Comparison of ENCODE assay signal across 1 cellular context in genomic region chr2:157246212-157247067, GRCh38.
TF ChIP-seq lines count a peak whose summit lies in the region.

No MANE protein-coding gene starts in this region.

TF ChIP-seq in GM12878, 131 proteins besides CTCF, POLR2A, EP300 and RAD21 (continued from another document and continues in another):
- TF ChIP-seq, protein P1, sequence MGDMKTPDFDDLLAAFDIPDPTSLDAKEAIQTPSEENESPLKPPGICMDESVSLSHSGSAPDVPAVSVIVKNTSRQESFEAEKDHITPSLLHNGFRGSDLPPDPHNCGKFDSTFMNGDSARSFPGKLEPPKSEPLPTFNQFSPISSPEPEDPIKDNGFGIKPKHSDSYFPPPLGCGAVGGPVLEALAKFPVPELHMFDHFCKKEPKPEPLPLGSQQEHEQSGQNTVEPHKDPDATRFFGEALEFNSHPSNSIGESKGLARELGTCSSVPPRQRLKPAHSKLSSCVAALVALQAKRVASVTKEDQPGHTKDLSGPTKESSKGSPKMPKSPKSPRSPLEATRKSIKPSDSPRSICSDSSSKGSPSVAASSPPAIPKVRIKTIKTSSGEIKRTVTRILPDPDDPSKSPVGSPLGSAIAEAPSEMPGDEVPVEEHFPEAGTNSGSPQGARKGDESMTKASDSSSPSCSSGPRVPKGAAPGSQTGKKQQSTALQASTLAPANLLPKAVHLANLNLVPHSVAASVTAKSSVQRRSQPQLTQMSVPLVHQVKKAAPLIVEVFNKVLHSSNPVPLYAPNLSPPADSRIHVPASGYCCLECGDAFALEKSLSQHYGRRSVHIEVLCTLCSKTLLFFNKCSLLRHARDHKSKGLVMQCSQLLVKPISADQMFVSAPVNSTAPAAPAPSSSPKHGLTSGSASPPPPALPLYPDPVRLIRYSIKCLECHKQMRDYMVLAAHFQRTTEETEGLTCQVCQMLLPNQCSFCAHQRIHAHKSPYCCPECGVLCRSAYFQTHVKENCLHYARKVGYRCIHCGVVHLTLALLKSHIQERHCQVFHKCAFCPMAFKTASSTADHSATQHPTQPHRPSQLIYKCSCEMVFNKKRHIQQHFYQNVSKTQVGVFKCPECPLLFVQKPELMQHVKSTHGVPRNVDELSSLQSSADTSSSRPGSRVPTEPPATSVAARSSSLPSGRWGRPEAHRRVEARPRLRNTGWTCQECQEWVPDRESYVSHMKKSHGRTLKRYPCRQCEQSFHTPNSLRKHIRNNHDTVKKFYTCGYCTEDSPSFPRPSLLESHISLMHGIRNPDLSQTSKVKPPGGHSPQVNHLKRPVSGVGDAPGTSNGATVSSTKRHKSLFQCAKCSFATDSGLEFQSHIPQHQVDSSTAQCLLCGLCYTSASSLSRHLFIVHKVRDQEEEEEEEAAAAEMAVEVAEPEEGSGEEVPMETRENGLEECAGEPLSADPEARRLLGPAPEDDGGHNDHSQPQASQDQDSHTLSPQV (IDR thresholded peaks at IDR 0.05) = no peak
- TF ChIP-seq TCF7 (IDR thresholded peaks at IDR 0.05; ENCODE audit: borderline replicate concordance) = peak; percentile 95
- TF ChIP-seq CBX5 (IDR thresholded peaks at IDR 0.05; ENCODE audit: low read depth) = no peak
- no peak for TF ChIP-seq POLR2AphosphoS2 (IDR thresholded peaks at IDR 0.05; ENCODE audit: low read depth, low read length)
- no peak for TF ChIP-seq MLLT1 (IDR thresholded peaks at IDR 0.05)
- TF ChIP-seq E2F8 (IDR thresholded peaks at IDR 0.05; ENCODE audit: low read depth, partially characterized antibody) = no peak
- TF ChIP-seq KAT2A (conservative IDR thresholded peaks at IDR 0.05; ENCODE audit: control insufficient read depth, low read depth, low read length) = no peak
- peak; percentile 83 for TF ChIP-seq CREM (IDR thresholded peaks at IDR 0.05; ENCODE audit: low read depth)
- peak; percentile 78 for TF ChIP-seq ATF2 (IDR thresholded peaks at IDR 0.05; ENCODE audit: low read length)
- no peak for TF ChIP-seq STAT3 (IDR thresholded peaks at IDR 0.05; ENCODE audit: low read depth, low read length)
- TF ChIP-seq CBFB (IDR thresholded peaks at IDR 0.05; ENCODE audit: low read depth) = no peak
- TF ChIP-seq ZZZ3 (IDR thresholded peaks at IDR 0.05; ENCODE audit: control insufficient read depth, insufficient read length, low read depth) = no peak
- TF ChIP-seq NR2C1 (IDR thresholded peaks at IDR 0.05) = no peak
- no peak for TF ChIP-seq NBN (IDR thresholded peaks at IDR 0.05)
- TF ChIP-seq POU2F2 (IDR thresholded peaks at IDR 0.05; ENCODE audit: borderline replicate concordance, low read depth, low read length) = peak; percentile 70; the same call in 2 of the 3 replicates
- TF ChIP-seq RUNX3 (IDR thresholded peaks at IDR 0.05; ENCODE audit: low read length) = peak; percentile 72
- TF ChIP-seq, protein P2, sequence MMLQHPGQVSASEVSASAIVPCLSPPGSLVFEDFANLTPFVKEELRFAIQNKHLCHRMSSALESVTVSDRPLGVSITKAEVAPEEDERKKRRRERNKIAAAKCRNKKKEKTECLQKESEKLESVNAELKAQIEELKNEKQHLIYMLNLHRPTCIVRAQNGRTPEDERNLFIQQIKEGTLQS (IDR thresholded peaks at IDR 0.05; ENCODE audit: borderline replicate concordance, extremely low read depth, low read depth, low read length) = no peak
- TF ChIP-seq MXI1 (IDR thresholded peaks at IDR 0.05; ENCODE audit: low read depth, low read length) = no peak
- TF ChIP-seq, protein P3, sequence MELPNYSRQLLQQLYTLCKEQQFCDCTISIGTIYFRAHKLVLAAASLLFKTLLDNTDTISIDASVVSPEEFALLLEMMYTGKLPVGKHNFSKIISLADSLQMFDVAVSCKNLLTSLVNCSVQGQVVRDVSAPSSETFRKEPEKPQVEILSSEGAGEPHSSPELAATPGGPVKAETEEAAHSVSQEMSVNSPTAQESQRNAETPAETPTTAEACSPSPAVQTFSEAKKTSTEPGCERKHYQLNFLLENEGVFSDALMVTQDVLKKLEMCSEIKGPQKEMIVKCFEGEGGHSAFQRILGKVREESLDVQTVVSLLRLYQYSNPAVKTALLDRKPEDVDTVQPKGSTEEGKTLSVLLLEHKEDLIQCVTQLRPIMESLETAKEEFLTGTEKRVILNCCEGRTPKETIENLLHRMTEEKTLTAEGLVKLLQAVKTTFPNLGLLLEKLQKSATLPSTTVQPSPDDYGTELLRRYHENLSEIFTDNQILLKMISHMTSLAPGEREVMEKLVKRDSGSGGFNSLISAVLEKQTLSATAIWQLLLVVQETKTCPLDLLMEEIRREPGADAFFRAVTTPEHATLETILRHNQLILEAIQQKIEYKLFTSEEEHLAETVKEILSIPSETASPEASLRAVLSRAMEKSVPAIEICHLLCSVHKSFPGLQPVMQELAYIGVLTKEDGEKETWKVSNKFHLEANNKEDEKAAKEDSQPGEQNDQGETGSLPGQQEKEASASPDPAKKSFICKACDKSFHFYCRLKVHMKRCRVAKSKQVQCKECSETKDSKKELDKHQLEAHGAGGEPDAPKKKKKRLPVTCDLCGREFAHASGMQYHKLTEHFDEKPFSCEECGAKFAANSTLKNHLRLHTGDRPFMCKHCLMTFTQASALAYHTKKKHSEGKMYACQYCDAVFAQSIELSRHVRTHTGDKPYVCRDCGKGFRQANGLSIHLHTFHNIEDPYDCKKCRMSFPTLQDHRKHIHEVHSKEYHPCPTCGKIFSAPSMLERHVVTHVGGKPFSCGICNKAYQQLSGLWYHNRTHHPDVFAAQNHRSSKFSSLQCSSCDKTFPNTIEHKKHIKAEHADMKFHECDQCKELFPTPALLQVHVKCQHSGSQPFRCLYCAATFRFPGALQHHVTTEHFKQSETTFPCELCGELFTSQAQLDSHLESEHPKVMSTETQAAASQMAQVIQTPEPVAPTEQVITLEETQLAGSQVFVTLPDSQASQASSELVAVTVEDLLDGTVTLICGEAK (IDR thresholded peaks at IDR 0.05; ENCODE audit: borderline replicate concordance) = no peak
- no peak for TF ChIP-seq NR2C2 (IDR thresholded peaks at IDR 0.05; ENCODE audit: borderline replicate concordance, control insufficient read depth, insufficient read length, low read depth)
- peak; percentile 94 for TF ChIP-seq FOXM1 (IDR thresholded peaks at IDR 0.05; ENCODE audit: low read depth, low read length)
- TF ChIP-seq ZSCAN29 (IDR thresholded peaks at IDR 0.05) = no peak
- no peak for TF ChIP-seq NRF1 (conservative IDR thresholded peaks at IDR 0.05; ENCODE audit: low read depth, low read length)
- TF ChIP-seq SMAD5 (IDR thresholded peaks at IDR 0.05; ENCODE audit: low read depth) = no peak
- no peak for TF ChIP-seq NFYA (IDR thresholded peaks at IDR 0.05; ENCODE audit: borderline replicate concordance, low read depth, low read length)
- TF ChIP-seq RB1 (IDR thresholded peaks at IDR 0.05; ENCODE audit: borderline replicate concordance) = no peak
- TF ChIP-seq TCF12 (IDR thresholded peaks at IDR 0.05; ENCODE audit: low read depth, low read length) = peak; percentile 27; the same call in 1 of the 2 replicates
- TF ChIP-seq LARP7 (IDR thresholded peaks at IDR 0.05) = no peak
- no peak for TF ChIP-seq SIX5 (IDR thresholded peaks at IDR 0.05; ENCODE audit: low read depth, low read length, severe bottlenecking)
- TF ChIP-seq, protein P4, sequence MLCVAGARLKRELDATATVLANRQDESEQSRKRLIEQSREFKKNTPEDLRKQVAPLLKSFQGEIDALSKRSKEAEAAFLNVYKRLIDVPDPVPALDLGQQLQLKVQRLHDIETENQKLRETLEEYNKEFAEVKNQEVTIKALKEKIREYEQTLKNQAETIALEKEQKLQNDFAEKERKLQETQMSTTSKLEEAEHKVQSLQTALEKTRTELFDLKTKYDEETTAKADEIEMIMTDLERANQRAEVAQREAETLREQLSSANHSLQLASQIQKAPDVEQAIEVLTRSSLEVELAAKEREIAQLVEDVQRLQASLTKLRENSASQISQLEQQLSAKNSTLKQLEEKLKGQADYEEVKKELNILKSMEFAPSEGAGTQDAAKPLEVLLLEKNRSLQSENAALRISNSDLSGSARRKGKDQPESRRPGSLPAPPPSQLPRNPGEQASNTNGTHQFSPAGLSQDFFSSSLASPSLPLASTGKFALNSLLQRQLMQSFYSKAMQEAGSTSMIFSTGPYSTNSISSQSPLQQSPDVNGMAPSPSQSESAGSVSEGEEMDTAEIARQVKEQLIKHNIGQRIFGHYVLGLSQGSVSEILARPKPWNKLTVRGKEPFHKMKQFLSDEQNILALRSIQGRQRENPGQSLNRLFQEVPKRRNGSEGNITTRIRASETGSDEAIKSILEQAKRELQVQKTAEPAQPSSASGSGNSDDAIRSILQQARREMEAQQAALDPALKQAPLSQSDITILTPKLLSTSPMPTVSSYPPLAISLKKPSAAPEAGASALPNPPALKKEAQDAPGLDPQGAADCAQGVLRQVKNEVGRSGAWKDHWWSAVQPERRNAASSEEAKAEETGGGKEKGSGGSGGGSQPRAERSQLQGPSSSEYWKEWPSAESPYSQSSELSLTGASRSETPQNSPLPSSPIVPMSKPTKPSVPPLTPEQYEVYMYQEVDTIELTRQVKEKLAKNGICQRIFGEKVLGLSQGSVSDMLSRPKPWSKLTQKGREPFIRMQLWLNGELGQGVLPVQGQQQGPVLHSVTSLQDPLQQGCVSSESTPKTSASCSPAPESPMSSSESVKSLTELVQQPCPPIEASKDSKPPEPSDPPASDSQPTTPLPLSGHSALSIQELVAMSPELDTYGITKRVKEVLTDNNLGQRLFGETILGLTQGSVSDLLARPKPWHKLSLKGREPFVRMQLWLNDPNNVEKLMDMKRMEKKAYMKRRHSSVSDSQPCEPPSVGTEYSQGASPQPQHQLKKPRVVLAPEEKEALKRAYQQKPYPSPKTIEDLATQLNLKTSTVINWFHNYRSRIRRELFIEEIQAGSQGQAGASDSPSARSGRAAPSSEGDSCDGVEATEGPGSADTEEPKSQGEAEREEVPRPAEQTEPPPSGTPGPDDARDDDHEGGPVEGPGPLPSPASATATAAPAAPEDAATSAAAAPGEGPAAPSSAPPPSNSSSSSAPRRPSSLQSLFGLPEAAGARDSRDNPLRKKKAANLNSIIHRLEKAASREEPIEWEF (IDR thresholded peaks at IDR 0.05; ENCODE audit: insufficient replicate concordance, low read depth, low read length) = no peak
- peak; percentile 81 for TF ChIP-seq ZNF24 (IDR thresholded peaks at IDR 0.05)
- no peak for TF ChIP-seq SIN3A (IDR thresholded peaks at IDR 0.05; ENCODE audit: low read depth, low read length)
- peak; percentile 83 for TF ChIP-seq IRF4 (IDR thresholded peaks at IDR 0.05; ENCODE audit: low read depth, low read length)
- TF ChIP-seq ZNF217 (IDR thresholded peaks at IDR 0.05) = peak; percentile 34; the same call in 1 of the 2 replicates
- TF ChIP-seq SREBF2 (IDR thresholded peaks at IDR 0.05; ENCODE audit: low read length) = no peak
- no peak for TF ChIP-seq SMARCA5 (IDR thresholded peaks at IDR 0.05)
- 0 out of 2 replicates have a peak, but pooled peaks have one; percentile 74 for TF ChIP-seq TCF3 (IDR thresholded peaks at IDR 0.05; ENCODE audit: borderline replicate concordance, insufficient read depth, low read depth, low read length)
- TF ChIP-seq, protein P5, sequence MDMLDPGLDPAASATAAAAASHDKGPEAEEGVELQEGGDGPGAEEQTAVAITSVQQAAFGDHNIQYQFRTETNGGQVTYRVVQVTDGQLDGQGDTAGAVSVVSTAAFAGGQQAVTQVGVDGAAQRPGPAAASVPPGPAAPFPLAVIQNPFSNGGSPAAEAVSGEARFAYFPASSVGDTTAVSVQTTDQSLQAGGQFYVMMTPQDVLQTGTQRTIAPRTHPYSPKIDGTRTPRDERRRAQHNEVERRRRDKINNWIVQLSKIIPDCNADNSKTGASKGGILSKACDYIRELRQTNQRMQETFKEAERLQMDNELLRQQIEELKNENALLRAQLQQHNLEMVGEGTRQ (IDR thresholded peaks at IDR 0.05; ENCODE audit: borderline replicate concordance, low read depth, low read length) = no peak
